In genomic region chr6:12288844-12289654, GRCh38 we compare ENCODE assay signal across 8 cellular contexts. TPM values are rescaled to one million over a fixed set of nuclear protein-coding genes. Genes with fewer than 3 reads are reported as not detected.
DNase-seq lines count a peak whose midpoint lies in the region; ATAC-seq, FAIRE-seq and TF ChIP-seq lines count a peak whose summit lies in the region.

No MANE protein-coding gene starts in this region.

- no peaks in the 10 kb centered on the region for H4K20me1 ChIP-seq in HCT116 (ENCODE audit: insufficient read depth)
- H4K20me1 ChIP-seq in OCI-LY3 (ENCODE audit: insufficient read depth, low read length), result no peaks in the 10 kb centered on the region

- POLR2A ChIA-PET in CD8-positive, alpha-beta memory T cell (lab: Charles Lee), result no interaction called here
- POLR2A ChIA-PET in HCT116 (lab: Charles Lee), result interaction anchor here (1.4 to 1.5 kb wide), 2 partner anchors 9 to 15 kb away, joined by 4 read pairs; no protein-coding TSS in a partner anchor

- RAD21 ChIA-PET in HCT116 (lab: Charles Lee; ENCODE audit: low non-redundant PET in 1 of 2, low total read pairs in 2 of 2, uncharacterized antibody in 2 of 2, unreplicated experiment in 2 of 2), result no interaction called here

- H3K4me1 ChIP-seq in CD8-positive, alpha-beta memory T cell (ENCODE audit: insufficient read depth, low read length), result no peaks in the 10 kb centered on the region
- H3K4me1 ChIP-seq in HCT116 (ENCODE audit: control insufficient read depth in 1 of 2, insufficient read depth in 2 of 2, low read length in 2 of 2), result peaks cover 7 to 36% of the 10 kb centered on the region in 2 experiments
- H3K4me1 ChIP-seq in OCI-LY3 (ENCODE audit: low read length), result peaks cover 8% of the 10 kb centered on the region; the same call in 1 of the 2 replicates
- peaks cover 30% of the 10 kb centered on the region for H3K4me1 ChIP-seq in foreskin keratinocyte
- peaks cover 5 to 11% of the 10 kb centered on the region in 2 donors for H3K4me1 ChIP-seq in neuronal stem cell (ENCODE audit: control insufficient read depth in 2 of 2, insufficient read depth in 1 of 2, low read depth in 1 of 2, low read length in 2 of 2)
- peaks cover 3% of the 10 kb centered on the region for H3K4me1 ChIP-seq in upper lobe of right lung

- H3K9ac ChIP-seq in HCT116 (ENCODE audit: low read length) (0 out of 2 replicates have a peak overlapping the region, but pooled peaks have one; percentile 1), OCI-LY3 (ENCODE audit: low read length) (peak overlapping the region; percentile 40), neuronal stem cell (ENCODE audit: low read depth, low read length, poor library complexity) (no peak overlapping the region)

- no peak overlapping the region for H3K27ac Mint-ChIP-seq in CD8-positive, alpha-beta memory T cell

- no peak overlapping the region for H3K27ac ChIP-seq in CD8-positive, alpha-beta memory T cell (ENCODE audit: low read depth, low read length)
- peak overlapping the region; percentile 4; the same call in 1 of the 2 replicates for H3K27ac ChIP-seq in HCT116 (ENCODE audit: low read depth, low read length)
- H3K27ac ChIP-seq in OCI-LY3 (ENCODE audit: low read length), result no peak overlapping the region
- peak overlapping the region; percentile 82 for H3K27ac ChIP-seq in foreskin keratinocyte
- peak overlapping the region; percentile 28 for H3K27ac ChIP-seq in neuronal stem cell (replicated peaks; ENCODE audit: low read length)
- H3K27ac ChIP-seq in upper lobe of right lung, result peak overlapping the region; percentile 77

- peak in 3 of 5 donors; percentile 19 to 52 (median 35) for DNase-seq in CD8-positive, alpha-beta memory T cell
- DNase-seq in HCT116 (ENCODE audit: low read depth, low spot score) (peak; percentile 62), foreskin keratinocyte (peak in 1 of 2 donors; percentile 78), neuronal stem cell (ENCODE audit: low spot score) (peak; percentile 59), upper lobe of right lung (no peak), urothelium cell line (ENCODE audit: low spot score) (no peak)
- peak; percentile 74 to 75 for DNase-seq in activated T-cell treated with anti-CD3 and anti-CD28 coated beads, Interleukin-2, amount 50 U/mL, for 48 hours

- no peak overlapping the region for H2BK12ac ChIP-seq in neuronal stem cell (ENCODE audit: low read length)

- H3K4ac ChIP-seq in neuronal stem cell (ENCODE audit: low read length), result no peak overlapping the region

- no peak overlapping the region for H2BK120ac ChIP-seq in neuronal stem cell (ENCODE audit: low read depth, low read length)

- peak; percentile 76 for TF ChIP-seq RAD21 in HCT116 (IDR thresholded peaks at IDR 0.05; ENCODE audit: low read depth)

- H2AK5ac ChIP-seq in neuronal stem cell (ENCODE audit: low read depth, low read length), result no peak overlapping the region

- H3K9me3 ChIP-seq in CD8-positive, alpha-beta memory T cell (ENCODE audit: low read length), result no peaks in the 10 kb centered on the region
- H3K9me3 ChIP-seq in HCT116 (ENCODE audit: control insufficient read depth in 1 of 2, insufficient read depth in 1 of 2, low read depth in 1 of 2, low read length in 2 of 2), result no peaks in the 10 kb centered on the region
- no peaks in the 10 kb centered on the region for H3K9me3 ChIP-seq in OCI-LY3 (ENCODE audit: insufficient read depth, low read length)
- no peaks in the 10 kb centered on the region for H3K9me3 ChIP-seq in neuronal stem cell (replicated peaks in 1 of 2; ENCODE audit: control insufficient read depth in 2 of 2, insufficient read depth in 1 of 2, low read depth in 1 of 2, low read length in 2 of 2)
- no peaks in the 10 kb centered on the region for H3K9me3 ChIP-seq in upper lobe of right lung

- no peak overlapping the region for H3K14ac ChIP-seq in neuronal stem cell (ENCODE audit: low read length)

- H4K8ac ChIP-seq in neuronal stem cell (ENCODE audit: low read depth, low read length), result no peak overlapping the region

- no peak for TF ChIP-seq POLR2A in HCT116 (IDR thresholded peaks at IDR 0.05; ENCODE audit: borderline replicate concordance, extremely low read depth, insufficient read depth, insufficient read length)

- peak overlapping the region; percentile 46 to 87 (median 84) for H3K4me3 Mint-ChIP-seq in CD8-positive, alpha-beta memory T cell

- peak; percentile 74 to 87 (median 84) for TF ChIP-seq CTCF in HCT116 (IDR thresholded peaks at IDR 0.05 in 2 of 3, conservative IDR thresholded peaks at IDR 0.05 in 1 of 3; ENCODE audit: borderline replicate concordance in 1 of 3, insufficient read depth in 1 of 3, low read depth in 2 of 3, low read length in 2 of 3)
- peak; percentile 62 for TF ChIP-seq CTCF in OCI-LY3 (IDR thresholded peaks at IDR 0.05; ENCODE audit: low read depth, low read length)
- TF ChIP-seq CTCF in foreskin keratinocyte (conservative IDR thresholded peaks at IDR 0.05), result peak; percentile 91
- peak; percentile 75 for TF ChIP-seq CTCF in upper lobe of right lung (IDR thresholded peaks at IDR 0.05)

- H3K4me2 ChIP-seq in HCT116 (ENCODE audit: low read length) (peak overlapping the region; percentile 69), OCI-LY3 (ENCODE audit: low read length) (peak overlapping the region; percentile 88), neuronal stem cell (ENCODE audit: insufficient read depth, low read length, poor library complexity, severe bottlenecking) (peak overlapping the region; percentile 77)

- H4K91ac ChIP-seq in neuronal stem cell (ENCODE audit: low read depth, low read length, poor library complexity), result no peak overlapping the region

- peaks cover 14% of the 10 kb centered on the region for H3K27me3 ChIP-seq in CD8-positive, alpha-beta memory T cell (ENCODE audit: insufficient read depth, low read length, poor library complexity, severe bottlenecking)
- H3K27me3 ChIP-seq in HCT116 (ENCODE audit: insufficient read depth, low read length), result no peaks in the 10 kb centered on the region
- peaks cover 31% of the 10 kb centered on the region for H3K27me3 ChIP-seq in OCI-LY3 (ENCODE audit: low read depth, low read length)
- no peaks in the 10 kb centered on the region for H3K27me3 ChIP-seq in foreskin keratinocyte
- peaks cover 0 to 41% (median 0%) of the 10 kb centered on the region in 3 experiments for H3K27me3 ChIP-seq in neuronal stem cell (ENCODE audit: control insufficient read depth in 3 of 3, insufficient read depth in 3 of 3, low read depth in 1 of 3, low read length in 3 of 3)
- no peaks in the 10 kb centered on the region for H3K27me3 ChIP-seq in upper lobe of right lung

- H2BK5ac ChIP-seq in neuronal stem cell (ENCODE audit: low read length), result no peak overlapping the region

- CTCF ChIA-PET in CD8-positive, alpha-beta memory T cell (lab: Charles Lee), result interaction anchor here (0.7 to 2.4 kb wide), 6 partner anchors 8 to 633 kb away, joined by 3 to 14 read pairs (median 3); no protein-coding TSS in a partner anchor
- CTCF ChIA-PET in HCT116 (lab: Charles Lee), result interaction anchor here (0.8 to 3.8 kb wide), 16 partner anchors 9 to 711 kb away, joined by 3 to 31 read pairs (median 4); no protein-coding TSS in a partner anchor

- H3K36me3 Mint-ChIP-seq in CD8-positive, alpha-beta memory T cell, result no peaks in the 10 kb centered on the region

- BruUV-seq in HCT116 (replicated peaks; lab: Mats Ljungman, UMichigan), result no TSS peak

- no peak overlapping the region for H3K18ac ChIP-seq in neuronal stem cell (ENCODE audit: low read length)

- H3K9me2 ChIP-seq in HCT116 (ENCODE audit: insufficient read depth), result no peaks in the 10 kb centered on the region

- no peaks in the 10 kb centered on the region for H3K79me2 ChIP-seq in HCT116 (ENCODE audit: insufficient read depth, low read length)
- no peaks in the 10 kb centered on the region for H3K79me2 ChIP-seq in OCI-LY3 (ENCODE audit: low read length)

- no peaks in the 10 kb centered on the region for H3K36me3 ChIP-seq in CD8-positive, alpha-beta memory T cell (ENCODE audit: insufficient read depth, low read length)
- H3K36me3 ChIP-seq in HCT116 (ENCODE audit: control insufficient read depth in 1 of 2, insufficient read depth in 2 of 2, low read length in 2 of 2) (no peaks in the 10 kb centered on the region), OCI-LY3 (replicated peaks; ENCODE audit: low read depth, low read length) (no peaks in the 10 kb centered on the region), neuronal stem cell (replicated peaks in 1 of 2; ENCODE audit: control insufficient read depth in 2 of 2, insufficient read depth in 2 of 2, low read length in 2 of 2) (no peaks in the 10 kb centered on the region), upper lobe of right lung (no peaks in the 10 kb centered on the region)

- peaks cover 34 to 57% of the 10 kb centered on the region in 2 donors for H3K27me3 Mint-ChIP-seq in CD8-positive, alpha-beta memory T cell

- H3K23ac ChIP-seq in neuronal stem cell (ENCODE audit: low read depth, low read length, poor library complexity), result no peak overlapping the region

- ATAC-seq in HCT116, result peak; percentile 39
- ATAC-seq in foreskin keratinocyte, result peak; percentile 17
- ATAC-seq in upper lobe of right lung, result peak; percentile 53

- no peak overlapping the region for H2BK15ac ChIP-seq in neuronal stem cell (ENCODE audit: low read length)

- whole genome bisulfite sequencing in neuronal stem cell (ENCODE audit: extremely low coverage in 2 of 2, insufficient read length in 2 of 2, insufficient replicate concordance in 1 of 2), 2 donors, result no CpG with 5 or more reads among the region's 10 CpGs

- peaks cover 13 to 19% (median 19%) of the 10 kb centered on the region in 3 donors for H3K4me1 Mint-ChIP-seq in CD8-positive, alpha-beta memory T cell

- no peaks in the 10 kb centered on the region for H3K9me3 Mint-ChIP-seq in CD8-positive, alpha-beta memory T cell

- H2AFZ ChIP-seq in HCT116 (ENCODE audit: low read depth, low read length, poor library complexity, severe bottlenecking) (peak overlapping the region; percentile 50), OCI-LY3 (ENCODE audit: low read depth, low read length) (peak overlapping the region; percentile 65; the same call in 1 of the 2 replicates), neuronal stem cell (ENCODE audit: low read length) (peak overlapping the region; percentile 86)

- intact Hi-C loops in HCT116 (cut with micrococcal nuclease), result loop anchor here (1.0 to 2.0 kb wide), 2 partner anchors 138 to 671 kb away; no protein-coding TSS in a partner anchor
- intact Hi-C loops in upper lobe of right lung (cut with DNase I), result loop anchor here (10.0 kb wide), 1 partner anchor 316 kb away; no protein-coding TSS in a partner anchor

- FAIRE-seq in urothelium cell line (lab: Jason Lieb, UNC), result no peak

- H3K4me3 ChIP-seq in CD8-positive, alpha-beta memory T cell (ENCODE audit: low read length), result peak overlapping the region; percentile 66
- H3K4me3 ChIP-seq in HCT116 (replicated peaks in 1 of 2; ENCODE audit: low read depth in 1 of 2, low read length in 2 of 2) (peak overlapping the region; percentile 52), OCI-LY3 (ENCODE audit: low read length) (peak overlapping the region; percentile 75), neuronal stem cell (ENCODE audit: low read length in 2 of 2) (peak overlapping the region; percentile 34 to 70), upper lobe of right lung (peak overlapping the region; percentile 53)

- H3K79me1 ChIP-seq in neuronal stem cell (ENCODE audit: low read depth, low read length), result no peaks in the 10 kb centered on the region

RNA-seq across cellular contexts. Expression of gene EDN1, which starts 1.1 kb away (rescaled TPM):
- under 1 TPM in 1 of 2 experiments, not detected in 1; 0.11 TPM for total RNA-seq in CD8-positive, alpha-beta memory T cell
- polyA plus RNA-seq in CD8-positive, alpha-beta memory T cell, result not detected
- total RNA-seq in HCT116 (2021; ENCODE audit: unreplicated experiment), result 0.22 TPM
- polyA plus RNA-seq in HCT116 (2012), result 0.25 and 0.26 TPM in 2 replicates
- 26.5 and 39.6 TPM in 2 replicates for total RNA-seq in foreskin keratinocyte
- 16.2 and 27.5 TPM in 2 replicates for polyA plus RNA-seq in foreskin keratinocyte
- polyA plus RNA-seq in neuronal stem cell (2013, experiment 1 of 2), result 0.75 TPM
- 0.87 TPM for polyA plus RNA-seq in neuronal stem cell (2013, experiment 2 of 2)
- 18.8 TPM for total RNA-seq in upper lobe of right lung

Comparison
In these comparisons a context has a peak if more than half of its experiments do, and no peak if none do; other contexts are left out.
1. DNase-seq: peak in CD8-positive, alpha-beta memory T cell (3 of 5), HCT116 (single experiment), activated T-cell treated with anti-CD3 and anti-CD28 coated beads, Interleukin-2, amount 50 U/mL, for 48 hours (2 of 2) and neuronal stem cell (single experiment); none in upper lobe of right lung (single experiment) and urothelium cell line (single experiment).
2. H3K27ac ChIP-seq: peak in HCT116 (single experiment), foreskin keratinocyte (single experiment), neuronal stem cell (single experiment) and upper lobe of right lung (single experiment); none in CD8-positive, alpha-beta memory T cell (single experiment) and OCI-LY3 (single experiment).
3. RNA of gene EDN1, which starts 1.1 kb away (total RNA-seq): 26.5 to 39.6 TPM in foreskin keratinocyte and 18.8 TPM in upper lobe of right lung (single experiment); 0.22 TPM in HCT116 (single experiment) and 0.11 TPM in CD8-positive, alpha-beta memory T cell; every median in the first group is over 10 times any median in the second.
4. Peak in every context shown above with its lines, with median percentiles within 50 percentile points of each other: H3K4me3 ChIP-seq, ATAC-seq, H2AFZ ChIP-seq, H3K4me2 ChIP-seq and CTCF ChIP-seq.